ENCODE assay signal across 24 cellular contexts in the genomic region with DNA sequence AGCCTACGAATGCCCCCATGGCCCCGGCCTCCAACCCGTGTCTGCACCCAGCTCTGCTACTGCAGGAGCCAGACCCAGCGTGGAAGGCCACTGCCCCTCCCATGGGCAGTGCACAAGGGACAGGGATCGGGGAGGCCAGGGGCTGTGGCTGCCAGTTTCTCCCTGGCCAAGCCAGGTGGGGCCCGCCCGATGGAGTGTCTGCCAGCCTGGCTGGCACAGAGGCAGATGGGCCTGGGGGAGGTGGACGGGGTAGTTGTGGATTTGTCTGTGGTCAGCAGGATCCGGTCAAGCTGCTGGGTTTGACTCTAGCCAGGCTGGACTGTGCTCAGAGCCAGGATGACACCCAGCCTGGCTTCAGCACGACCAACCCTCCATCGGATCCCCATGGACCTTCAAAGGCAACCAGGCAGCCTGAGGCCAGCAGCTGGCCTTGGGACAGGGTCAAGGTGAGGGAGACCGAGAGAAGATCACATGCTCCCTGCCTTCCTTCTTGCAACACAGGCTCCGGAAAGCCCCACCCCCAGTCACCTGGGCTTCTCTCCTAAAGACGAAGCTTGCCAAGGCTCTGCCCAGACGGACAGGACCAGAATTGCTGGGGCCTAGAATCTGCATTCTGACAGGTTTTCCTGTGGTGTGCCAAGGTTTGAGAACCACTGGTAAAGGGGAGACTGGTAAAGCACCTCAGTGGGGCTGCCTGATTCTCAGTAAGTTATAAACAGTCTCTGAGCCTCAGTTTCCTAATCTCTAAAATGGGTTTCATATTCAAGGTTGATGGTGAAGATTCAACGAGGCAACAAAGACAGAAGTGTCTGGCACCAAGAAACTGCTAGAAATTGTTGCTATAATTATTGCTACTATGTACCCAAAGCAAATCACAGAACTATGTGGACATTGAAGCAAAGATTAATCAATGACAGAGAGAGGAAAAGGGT.
A peak's percentile ranks its signal among the peaks of the same experiment; 100 is the strongest.
DNase-seq lines count a peak whose midpoint lies in the region; ATAC-seq, FAIRE-seq and TF ChIP-seq lines count a peak whose summit lies in the region.
"Had no signal": no experiment of that assay in that cellular context is flagged by ENCODE, and none has a peak within 500 bp of the region (broad histone marks: within the 10 kb centered on the region; RNA-seq: fewer than 3 reads in every experiment).

No MANE protein-coding gene starts in this region.

- H3K36me3 ChIP-seq in HepG2 (replicated peaks in 1 of 2; ENCODE audit: control insufficient read depth in 1 of 2, insufficient read depth in 2 of 2, low read length in 2 of 2): no peaks in the 10 kb centered on the region
- H3K36me3 ChIP-seq: BE2C, SJCRH30 had no signal

- H3K27ac ChIP-seq in right cardiac atrium (ENCODE audit: low read length) (no peak overlapping the region), HepG2 (ENCODE audit: extremely low read length, insufficient read depth, low read length) (no peak overlapping the region), temporal lobe (ENCODE audit: low read depth, low read length) (peak overlapping the region; percentile 36)
- H3K27ac ChIP-seq: SJCRH30 had no signal

- H3K27me3 Mint-ChIP-seq in glutamatergic neuron (ENCODE audit: unreplicated experiment): peaks cover 9% of the 10 kb centered on the region
- H3K27me3 Mint-ChIP-seq: IgD-negative memory B cell had no signal

- H3K36me3 Mint-ChIP-seq in glutamatergic neuron (ENCODE audit: unreplicated experiment): no peaks in the 10 kb centered on the region
- H3K36me3 Mint-ChIP-seq: CD4-positive, alpha-beta memory T cell; IgD-negative memory B cell had no signal

- TF ChIP-seq CTCF in HepG2 (CRISPR knock-in tag; IDR thresholded peaks at IDR 0.05) (no peak), glutamatergic neuron (IDR thresholded peaks at IDR 0.05; ENCODE audit: partially characterized antibody, unreplicated experiment) (no peak)

- H3K4me1 ChIP-seq in right cardiac atrium (ENCODE audit: control insufficient read depth, insufficient read depth, low read length): no peaks in the 10 kb centered on the region
- H3K4me1 ChIP-seq in HepG2 (ENCODE audit: insufficient read depth, low read length): peaks cover 8% of the 10 kb centered on the region
- H3K4me1 ChIP-seq: BE2C, SJCRH30 had no signal

- no TSS peak for BruUV-seq in HepG2 (replicated peaks; lab: Mats Ljungman, UMichigan)

- H3K79me2 ChIP-seq in HepG2 (ENCODE audit: insufficient read depth, low read length): no peaks in the 10 kb centered on the region

- H3K4me3 Mint-ChIP-seq in glutamatergic neuron (ENCODE audit: unreplicated experiment): no peak overlapping the region
- H3K4me3 Mint-ChIP-seq: CD4-positive, alpha-beta memory T cell; IgD-negative memory B cell had no signal

- DNase-seq in left ventricle myocardium superior (peak; percentile 19), right cardiac atrium (no peak), cerebellum (ENCODE audit: low spot score) (peak; percentile 47), HepG2 (ENCODE audit: low spot score) (peak; percentile 18), glutamatergic neuron (no peak), urothelium cell line (ENCODE audit: low spot score) (no peak), NCI-H2196 (lab: John Stamatoyannopoulos, UW; ENCODE audit: unreplicated experiment) (no peak)
- DNase-seq: BE2C; CD4-positive, alpha-beta memory T cell; DMS53; EL; Kasumi-1; NCI-H1105; NCI-H1694; NCI-H2227 treated with DMSO at 0.1 percent for 48 hours; NCI-H510A treated with DMSO at 0.1 percent for 48 hours; NCI-H82; PC-9; SJCRH30 had no signal

- peaks cover 9% of the 10 kb centered on the region for H3K4me1 Mint-ChIP-seq in glutamatergic neuron (ENCODE audit: low read depth, unreplicated experiment)
- H3K4me1 Mint-ChIP-seq: IgD-negative memory B cell had no signal

- 83% methylated on average over 16 of the region's 16 CpGs for WGBS in right cardiac atrium
- 15% methylated on average over 11 of the region's 16 CpGs for WGBS in HepG2 (ENCODE audit: low lambda C conversion rate)

- no peak overlapping the region for H3K4me2 ChIP-seq in HepG2 (ENCODE audit: low read depth, low read length)
- H3K4me2 ChIP-seq: PC-9 had no signal

- no peak overlapping the region for H2AFZ ChIP-seq in HepG2 (ENCODE audit: low read length)
- H2AFZ ChIP-seq: PC-9 had no signal

- CTCF ChIA-PET in HepG2 (lab: Yijun Ruan, JAX; ENCODE audit: low intra/inter-chr PET ratio, low total read pairs): no interaction called here

- H3K27ac Mint-ChIP-seq in glutamatergic neuron (ENCODE audit: unreplicated experiment): no peak overlapping the region
- H3K27ac Mint-ChIP-seq: CD4-positive, alpha-beta memory T cell had no signal

- H3K9me3 ChIP-seq in right cardiac atrium (ENCODE audit: control insufficient read depth, low read length): no peaks in the 10 kb centered on the region
- H3K9me3 ChIP-seq in HepG2 (ENCODE audit: low read length): no peaks in the 10 kb centered on the region
- H3K9me3 ChIP-seq: BE2C, SJCRH30 had no signal

- no peaks in the 10 kb centered on the region for H3K27me3 ChIP-seq in right cardiac atrium (ENCODE audit: control insufficient read depth, insufficient read depth)
- H3K27me3 ChIP-seq in HepG2 (ENCODE audit: control insufficient read depth in 1 of 2, insufficient read depth in 2 of 2, low read length in 2 of 2): peaks cover 3 to 57% of the 10 kb centered on the region in 2 experiments
- H3K27me3 ChIP-seq: BE2C had no signal

- intact Hi-C loops in left ventricle myocardium superior (cut with micrococcal nuclease): no loop called here
- intact Hi-C loops in right cardiac atrium (cut with DNase I): no loop called here
- intact Hi-C loops in HepG2 (cut with micrococcal nuclease; ENCODE audit: unreplicated experiment): no loop called here

- no peak for TF ChIP-seq POLR2A in HepG2 (IDR thresholded peaks at IDR 0.05; ENCODE audit: insufficient read depth in 1 of 2, low read depth in 2 of 2, low read length in 2 of 2)

- FAIRE-seq in HepG2 (lab: Jason Lieb, UNC) (no peak), urothelium cell line (lab: Jason Lieb, UNC) (no peak)
- FAIRE-seq: GM12892, GM18507, HTR-8/SVneo had no signal

- peaks cover 6% of the 10 kb centered on the region for H3K9me3 Mint-ChIP-seq in glutamatergic neuron (ENCODE audit: unreplicated experiment)
- H3K9me3 Mint-ChIP-seq: CD4-positive, alpha-beta memory T cell had no signal

- TF ChIP-seq EP300 in HepG2 (IDR thresholded peaks at IDR 0.05; ENCODE audit: low read depth in 2 of 2, low read length in 2 of 2) (no peak), HepG2 (CRISPR knock-in tag; IDR thresholded peaks at IDR 0.05; ENCODE audit: borderline replicate concordance) (no peak)

- H3K4me3 ChIP-seq in right cardiac atrium (ENCODE audit: low read length): no peak overlapping the region
- no peak overlapping the region for H3K4me3 ChIP-seq in HepG2 (replicated peaks in 1 of 3; ENCODE audit: insufficient read depth in 1 of 3, low read depth in 2 of 3, low read length in 3 of 3)
- H3K4me3 ChIP-seq: PC-9, SJCRH30 had no signal

- in situ Hi-C loops in HepG2 (cut with HindIII; ENCODE audit: extremely low pct_ligation_motif_present, low pct_unique_long_range_greater_than_20kb): no loop called here

- H4K20me1 ChIP-seq in HepG2 (ENCODE audit: insufficient read depth, low read length): no peaks in the 10 kb centered on the region

- ATAC-seq in left ventricle myocardium superior (no peak), right cardiac atrium (no peak), HepG2 (peak; percentile 65)

- TF ChIP-seq RAD21 in HepG2 (CRISPR knock-in tag; IDR thresholded peaks at IDR 0.05): no peak

- POLR2A ChIA-PET in HepG2 (lab: Yijun Ruan, JAX): no interaction called here

- no peak overlapping the region for H3K9ac ChIP-seq in HepG2 (ENCODE audit: insufficient read depth, low read depth, low read length)

TF ChIP-seq in HepG2, 621 proteins besides CTCF, POLR2A, EP300 and RAD21 (continues in another document):
- TF ChIP-seq ZNF629 (CRISPR knock-in tag; conservative IDR thresholded peaks at IDR 0.05) (peak; percentile 87), RARA (CRISPR knock-in tag; IDR thresholded peaks at IDR 0.05) (peak; percentile 78), MTA1 (CRISPR knock-in tag; IDR thresholded peaks at IDR 0.05; ENCODE audit: borderline replicate concordance) (0 out of 2 replicates have a peak, but pooled peaks have one; percentile 22), NR2F6 (IDR thresholded peaks at IDR 0.05) (no peak), NR2F6 (CRISPR knock-in tag; IDR thresholded peaks at IDR 0.05) (0 out of 2 replicates have a peak, but pooled peaks have one; percentile 21), GATAD2A (CRISPR knock-in tag; IDR thresholded peaks at IDR 0.05) (0 out of 2 replicates have a peak, but pooled peaks have one; percentile 25), IRF2 (CRISPR knock-in tag; IDR thresholded peaks at IDR 0.05) (no peak), CHD4 (IDR thresholded peaks at IDR 0.05; ENCODE audit: borderline replicate concordance, low read length) (0 out of 2 replicates have a peak, but pooled peaks have one; percentile 44), RFXAP (CRISPR knock-in tag; IDR thresholded peaks at IDR 0.05; ENCODE audit: borderline replicate concordance) (no peak), ZNF354B (CRISPR knock-in tag; IDR thresholded peaks at IDR 0.05) (no peak), ZMYM3 (CRISPR knock-in tag; IDR thresholded peaks at IDR 0.05) (0 out of 2 replicates have a peak, but pooled peaks have one; percentile 24)
- TF ChIP-seq, protein P1, sequence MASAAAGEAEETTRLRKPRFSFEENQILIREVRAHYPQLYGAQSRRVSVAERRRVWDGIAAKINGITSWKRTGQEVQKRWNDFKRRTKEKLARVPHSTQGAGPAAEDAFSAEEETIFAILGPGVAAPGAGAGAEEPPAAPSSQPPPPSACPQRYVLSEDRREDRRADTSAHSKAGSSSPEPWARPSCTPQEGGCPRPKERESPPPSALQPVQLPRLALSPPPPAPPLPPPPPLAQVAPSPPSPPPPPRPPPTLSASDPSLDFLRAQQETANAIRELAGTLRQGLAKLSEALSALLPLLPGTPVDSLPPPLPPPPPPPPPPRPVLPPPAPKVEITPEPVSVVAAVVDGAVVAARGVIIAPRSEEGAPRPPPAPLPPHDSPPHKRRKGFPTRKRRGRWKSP (CRISPR knock-in tag; IDR thresholded peaks at IDR 0.05): no peak
- TF ChIP-seq, protein P2, sequence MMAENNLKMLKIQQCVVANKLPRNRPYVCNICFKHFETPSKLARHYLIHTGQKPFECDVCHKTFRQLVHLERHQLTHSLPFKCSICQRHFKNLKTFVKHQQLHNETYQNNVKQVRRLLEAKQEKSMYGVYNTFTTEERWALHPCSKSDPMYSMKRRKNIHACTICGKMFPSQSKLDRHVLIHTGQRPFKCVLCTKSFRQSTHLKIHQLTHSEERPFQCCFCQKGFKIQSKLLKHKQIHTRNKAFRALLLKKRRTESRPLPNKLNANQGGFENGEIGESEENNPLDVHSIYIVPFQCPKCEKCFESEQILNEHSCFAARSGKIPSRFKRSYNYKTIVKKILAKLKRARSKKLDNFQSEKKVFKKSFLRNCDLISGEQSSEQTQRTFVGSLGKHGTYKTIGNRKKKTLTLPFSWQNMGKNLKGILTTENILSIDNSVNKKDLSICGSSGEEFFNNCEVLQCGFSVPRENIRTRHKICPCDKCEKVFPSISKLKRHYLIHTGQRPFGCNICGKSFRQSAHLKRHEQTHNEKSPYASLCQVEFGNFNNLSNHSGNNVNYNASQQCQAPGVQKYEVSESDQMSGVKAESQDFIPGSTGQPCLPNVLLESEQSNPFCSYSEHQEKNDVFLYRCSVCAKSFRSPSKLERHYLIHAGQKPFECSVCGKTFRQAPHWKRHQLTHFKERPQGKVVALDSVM (CRISPR knock-in tag; IDR thresholded peaks at IDR 0.05): no peak

Comparison
In these comparisons a context has a peak if more than half of its experiments do, and no peak if none do; other contexts are left out.
1. DNase-seq: peak in left ventricle myocardium superior (single experiment), cerebellum (single experiment) and HepG2 (single experiment); none in right cardiac atrium (0 of 3), glutamatergic neuron (single experiment), urothelium cell line (single experiment) and NCI-H2196 (single experiment).